In the genomic region with DNA sequence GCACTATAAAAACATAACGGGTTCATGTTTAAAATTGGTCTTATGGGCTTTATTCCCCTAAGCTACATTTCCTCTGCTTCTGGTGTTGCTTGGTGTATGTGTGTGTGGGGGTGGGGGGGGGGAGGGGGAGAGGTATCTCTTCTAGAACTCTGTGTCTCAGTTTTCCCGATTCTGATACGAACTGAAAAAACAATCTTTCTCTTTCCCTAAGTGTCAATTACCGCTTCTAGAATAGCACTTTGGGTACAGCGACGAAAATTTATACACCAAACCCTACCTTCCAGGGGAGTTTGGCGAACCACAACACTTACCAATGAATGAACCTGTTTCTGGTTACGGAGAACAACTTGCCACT, we compare ENCODE assay signal across 1 cellular context.
TF ChIP-seq lines count a peak whose summit lies in the region.

No MANE protein-coding gene starts in this region.

TF ChIP-seq in H1, 55 proteins besides CTCF, POLR2A, EP300 and RAD21:
- TF ChIP-seq NANOG (IDR thresholded peaks at IDR 0.05; ENCODE audit: insufficient read depth, low read depth, low read length, poor library complexity, severe bottlenecking) (no peak), CHD2 (IDR thresholded peaks at IDR 0.05; ENCODE audit: low read length) (no peak), CTBP2 (IDR thresholded peaks at IDR 0.05; ENCODE audit: borderline replicate concordance, insufficient read depth, insufficient read length, low read length) (no peak)
- TF ChIP-seq, protein P1, sequence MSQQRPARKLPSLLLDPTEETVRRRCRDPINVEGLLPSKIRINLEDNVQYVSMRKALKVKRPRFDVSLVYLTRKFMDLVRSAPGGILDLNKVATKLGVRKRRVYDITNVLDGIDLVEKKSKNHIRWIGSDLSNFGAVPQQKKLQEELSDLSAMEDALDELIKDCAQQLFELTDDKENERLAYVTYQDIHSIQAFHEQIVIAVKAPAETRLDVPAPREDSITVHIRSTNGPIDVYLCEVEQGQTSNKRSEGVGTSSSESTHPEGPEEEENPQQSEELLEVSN (IDR thresholded peaks at IDR 0.05) = no peak
